In the genomic region with DNA sequence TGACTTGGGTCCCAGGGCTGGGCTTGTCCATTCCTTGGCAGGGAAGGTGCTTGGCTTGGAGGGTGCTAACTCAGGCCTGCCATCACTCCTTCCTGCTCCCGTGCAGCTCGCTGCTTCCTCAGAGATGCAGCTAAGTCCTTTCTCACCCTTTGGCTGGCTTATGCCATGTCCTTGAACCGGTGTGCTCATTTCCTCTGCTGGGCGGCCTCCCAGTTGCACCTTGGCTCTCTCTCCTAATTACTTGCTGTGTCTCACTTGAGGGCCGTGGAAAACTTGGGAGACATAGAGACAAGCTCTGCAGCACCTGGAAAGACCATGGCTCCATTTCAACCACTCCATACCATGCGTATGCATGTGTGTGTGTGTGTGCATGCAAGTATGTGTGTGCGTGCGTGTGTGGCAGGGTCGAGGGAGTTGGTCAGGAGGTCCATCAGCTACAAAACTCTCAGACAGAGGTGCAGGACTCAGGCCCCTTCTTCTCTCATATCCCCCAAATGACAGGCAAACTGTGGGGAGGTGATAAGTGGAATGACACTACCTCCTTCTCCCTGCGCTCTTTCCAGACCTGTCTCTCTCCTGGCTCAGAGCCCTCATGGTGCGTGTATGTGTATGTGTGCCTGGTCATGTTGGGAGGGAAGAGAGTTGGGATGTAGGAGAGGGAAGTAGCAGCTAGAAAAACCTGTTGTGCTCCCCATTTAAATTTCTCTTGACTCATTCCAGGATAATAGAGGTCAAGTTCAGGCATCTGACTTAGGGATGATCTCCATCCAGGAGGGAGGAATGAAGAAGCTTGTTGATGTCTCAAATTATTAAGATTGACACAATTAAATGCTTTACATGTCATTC, we compare ENCODE assay signal across 18 cellular contexts. TPM values are rescaled to one million over a fixed set of nuclear protein-coding genes. Genes with fewer than 3 reads are reported as not detected.
A peak's percentile ranks its signal among the peaks of the same experiment; 100 is the strongest.
DNase-seq lines count a peak whose midpoint lies in the region; ATAC-seq, FAIRE-seq and TF ChIP-seq lines count a peak whose summit lies in the region.
"Had no signal": no experiment of that assay in that cellular context is flagged by ENCODE, and none has a peak within 500 bp of the region (broad histone marks: within the 10 kb centered on the region; RNA-seq: fewer than 3 reads in every experiment).

No MANE protein-coding gene starts in this region.

- no peak for TF ChIP-seq POLR2A in right lobe of liver (IDR thresholded peaks at IDR 0.05)

- ATAC-seq in right lobe of liver, result peak; percentile 36 to 63 (median 50)
- ATAC-seq in sciatic nerve, result peak; percentile 29
- no peak for ATAC-seq in GM18520 (IDR thresholded peaks at IDR 0.05; ENCODE audit: unreplicated experiment)

- H3K36me3 ChIP-seq in bronchial epithelial cell (ENCODE audit: control insufficient read depth, insufficient read depth, low read length) (no peaks in the 10 kb centered on the region), right lobe of liver (no peaks in the 10 kb centered on the region)
- H3K36me3 ChIP-seq: neutrophil, Peyer's patch, sigmoid colon had no signal

- in situ Hi-C loops in G401 (cut with HindIII; ENCODE audit: low sequenced_read_pairs), result no loop called here

- FAIRE-seq in bronchial epithelial cell (lab: Jason Lieb, UNC), result no peak
- FAIRE-seq: GM12891 had no signal

- TF ChIP-seq CTCF in bronchial epithelial cell (IDR thresholded peaks at IDR 0.05; ENCODE audit: insufficient read depth, low read length, severe bottlenecking) (no peak), right lobe of liver (IDR thresholded peaks at IDR 0.05) (no peak), coronary artery (IDR thresholded peaks at IDR 0.05) (no peak)

- no peaks in the 10 kb centered on the region for H3K9me3 ChIP-seq in right lobe of liver
- H3K9me3 ChIP-seq: neutrophil, Peyer's patch, sigmoid colon, SK-N-SH had no signal

- H3K4me3 ChIP-seq in bronchial epithelial cell (ENCODE audit: low read depth, low read length) (no peak overlapping the region), right lobe of liver (no peak overlapping the region), coronary artery (no peak overlapping the region)
- H3K4me3 ChIP-seq: Peyer's patch, sigmoid colon had no signal

- DNase-seq in G401 (ENCODE audit: low spot score) (peak; percentile 26), bronchial epithelial cell (ENCODE audit: low read depth) (peak; percentile 72), right lobe of liver (no peak), sciatic nerve (ENCODE audit: low spot score) (no peak), coronary artery (ENCODE audit: low spot score) (no peak), KG1 (lab: John Stamatoyannopoulos, UW) (no peak)
- no peak for DNase-seq in stimulated activated CD4-positive, alpha-beta T cell treated with anti-CD3 and anti-CD28 coated beads, Interleukin-2, amount 100 ng/mL, for 48 hours
- DNase-seq: activated CD4-positive, alpha-beta memory T cell treated with anti-CD3 and anti-CD28 coated beads, Interleukin-2, amount 10 ng/mL, durations not matched to agents 7 days and 5 days; amniotic stem cell; central memory CD4-positive, alpha-beta T cell; NCI-H187 treated with DMSO at 0.1 percent for 48 hours; Peyer's patch; sigmoid colon; SK-N-SH had no signal

- intact Hi-C loops in right lobe of liver (cut with DNase I) (no loop called here), sciatic nerve (cut with DNase I) (loop anchor here (5.0 kb wide), 1 partner anchor 98 kb away; no protein-coding TSS in a partner anchor)

- no peaks in the 10 kb centered on the region for H3K27me3 ChIP-seq in bronchial epithelial cell (ENCODE audit: control insufficient read depth, insufficient read depth, low read length)
- no peaks in the 10 kb centered on the region for H3K27me3 ChIP-seq in right lobe of liver
- H3K27me3 ChIP-seq: neutrophil, Peyer's patch, sigmoid colon had no signal

- peaks cover 0 to 29% (median 13%) of the 10 kb centered on the region in 4 donors for H3K4me1 ChIP-seq in right lobe of liver

- H3K27ac ChIP-seq in right lobe of liver, result peak overlapping the region in 1 of 3 donors; percentile 5
- no peak overlapping the region for H3K27ac ChIP-seq in coronary artery
- H3K27ac ChIP-seq: KMS-11, neutrophil had no signal

- WGBS in right lobe of liver (ENCODE audit: insufficient coverage, low coverage, low lambda C conversion rate, missing lambda C conversion rate), result 70% methylated on average over 8 of the region's 11 CpGs

RNA-seq across cellular contexts. Expression of a gene that starts 17.6 kb away (rescaled TPM):
- 12.7 and 23.8 TPM in 2 replicates for total RNA-seq in G401 (2014; rRNA removed; shearing (Covaris generic))
- total RNA-seq in bronchial epithelial cell (15.8 and 17.5 TPM in 2 replicates), right lobe of liver (10 to 100 TPM; 14.9 to 22.9 (median 16.3) TPM), sciatic nerve (40.6 TPM)

Comparison
In these comparisons a context has a peak if more than half of its experiments do, and no peak if none do; other contexts are left out.
1. DNase-seq: peak in G401 (single experiment) and bronchial epithelial cell (single experiment); none in right lobe of liver (0 of 3), sciatic nerve (single experiment), coronary artery (single experiment), KG1 (single experiment) and stimulated activated CD4-positive, alpha-beta T cell treated with anti-CD3 and anti-CD28 coated beads, Interleukin-2, amount 100 ng/mL, for 48 hours (0 of 2).